9 cellular contexts compared by ENCODE assay signal in genomic region chr12:95859947-95860850, GRCh38. TPM values are rescaled to one million over a fixed set of nuclear protein-coding genes. Genes with fewer than 3 reads are reported as not detected.
A peak's percentile ranks its signal among the peaks of the same experiment; 100 is the strongest.
DNase-seq lines count a peak whose midpoint lies in the region; ATAC-seq and TF ChIP-seq lines count a peak whose summit lies in the region.
"Had no signal": no experiment of that assay in that cellular context is flagged by ENCODE, and none has a peak within 500 bp of the region (broad histone marks: within the 10 kb centered on the region; RNA-seq: fewer than 3 reads in every experiment).

No MANE protein-coding gene starts in this region.

- whole genome bisulfite sequencing in GM23248 (ENCODE audit: low coverage in 1 of 2, low lambda C conversion rate in 2 of 2, missing lambda C conversion rate in 2 of 2), 2 experiments, result 52 to 53% methylated on average over 10 of the region's 10 CpGs
- 58 to 66% methylated on average over 10 of the region's 10 CpGs for whole genome bisulfite sequencing in esophagus squamous epithelium, 2 donors
- 58 to 68% methylated on average over 10 of the region's 10 CpGs for WGBS in sigmoid colon, 2 donors

- H3K4me2 ChIP-seq in GM23248 (ENCODE audit: unreplicated experiment) (peak overlapping the region; percentile 91), OCI-LY7 (ENCODE audit: low read length) (peak overlapping the region; percentile 94)

- H3K9me3 ChIP-seq in GM23248 (ENCODE audit: low read depth), result no peaks in the 10 kb centered on the region
- H3K9me3 ChIP-seq in OCI-LY7 (ENCODE audit: low read length), result peaks cover 25% of the 10 kb centered on the region
- H3K9me3 ChIP-seq in esophagus squamous epithelium, result no peaks in the 10 kb centered on the region
- H3K9me3 ChIP-seq in sigmoid colon, result no peaks in the 10 kb centered on the region

- CTCF ChIA-PET in OCI-LY7 (lab: Charles Lee; ENCODE audit: unreplicated experiment), result no interaction called here

- no peaks in the 10 kb centered on the region for H3K9me2 ChIP-seq in GM23248 (ENCODE audit: insufficient read depth)
- no peaks in the 10 kb centered on the region for H3K9me2 ChIP-seq in OCI-LY7 (ENCODE audit: insufficient read depth, low read length)

- no peak for TF ChIP-seq EP300 in sigmoid colon (IDR thresholded peaks at IDR 0.05)

- no peak overlapping the region for H2AFZ ChIP-seq in GM23248
- H2AFZ ChIP-seq in OCI-LY7 (ENCODE audit: low read length), result no peak overlapping the region

- H3K36me3 ChIP-seq in GM23248 (ENCODE audit: low read depth) (peaks cover 26% of the 10 kb centered on the region; the same call in 1 of the 2 replicates), OCI-LY7 (ENCODE audit: insufficient read depth, low read length) (peaks cover 52% of the 10 kb centered on the region), esophagus squamous epithelium (peaks cover 0 to 43% (median 4%) of the 10 kb centered on the region in 3 donors), sigmoid colon (peaks cover 0 to 41% (median 14%) of the 10 kb centered on the region in 4 donors)

- peak overlapping the region; percentile 89 for H3K4me3 ChIP-seq in GM23248
- H3K4me3 ChIP-seq in OCI-LY7 (ENCODE audit: low read depth, low read length, poor library complexity, severe bottlenecking), result peak overlapping the region; percentile 98
- peak overlapping the region; percentile 62 to 88 (median 77) for H3K4me3 ChIP-seq in esophagus squamous epithelium
- H3K4me3 ChIP-seq in sigmoid colon, result peak overlapping the region in 3 of 4 donors; percentile 66 to 79 (median 69)

- no peak for ATAC-seq in GM18909 (IDR thresholded peaks at IDR 0.05; ENCODE audit: poor library complexity, unreplicated experiment)
- ATAC-seq in HG03159 (IDR thresholded peaks at IDR 0.05; ENCODE audit: unreplicated experiment), result no peak
- ATAC-seq: esophagus mucosa had no signal

- no TSS peak for BruUV-seq in OCI-LY7 (replicated peaks; lab: Mats Ljungman, UMichigan)

- peaks cover 62% of the 10 kb centered on the region for H3K79me2 ChIP-seq in GM23248 (ENCODE audit: insufficient read depth)
- H3K79me2 ChIP-seq in OCI-LY7 (ENCODE audit: insufficient read depth, low read depth, low read length), result peaks cover 64% of the 10 kb centered on the region

- 0 out of 2 replicates have a peak overlapping the region, but pooled peaks have one; percentile 74 for H3K27ac ChIP-seq in GM23248
- no peak overlapping the region for H3K27ac ChIP-seq in OCI-LY7 (ENCODE audit: low read depth, low read length, poor library complexity, severe bottlenecking)
- no peak overlapping the region for H3K27ac ChIP-seq in esophagus squamous epithelium
- H3K27ac ChIP-seq in sigmoid colon, result no peak overlapping the region

- in situ Hi-C loops in GM23248 (cut with MboI), result no loop called here

- no peaks in the 10 kb centered on the region; the same call in 1 of the 2 replicates for H3K27me3 ChIP-seq in GM23248 (replicated peaks; ENCODE audit: insufficient read depth)
- peaks cover 0 to 4% (median 0%) of the 10 kb centered on the region in 4 donors for H3K27me3 ChIP-seq in esophagus squamous epithelium
- H3K27me3 ChIP-seq in sigmoid colon, result no peaks in the 10 kb centered on the region

- H4K20me1 ChIP-seq in GM23248 (ENCODE audit: insufficient read depth) (no peaks in the 10 kb centered on the region), OCI-LY7 (ENCODE audit: insufficient read depth, low read length) (0 out of 2 replicates have a peak, but pooled peaks cover 6% of the 10 kb centered on the region)

- peak overlapping the region; percentile 90 for H3K9ac ChIP-seq in GM23248

- peaks cover 4% of the 10 kb centered on the region; the same call in 1 of the 2 replicates for H3F3A ChIP-seq in GM23248 (ENCODE audit: insufficient read depth)

- TF ChIP-seq POLR2A in esophagus squamous epithelium (IDR thresholded peaks at IDR 0.05) (no peak), sigmoid colon (IDR thresholded peaks at IDR 0.05) (no peak)

- DNase-seq in GM23248 (peak; percentile 33), OCI-LY7 (ENCODE audit: low spot score) (no peak), esophagus squamous epithelium (lab: John Stamatoyannopoulos, UW) (no peak), sigmoid colon (no peak), T-helper 9 cell (no peak)
- no peak for DNase-seq in stimulated activated CD4-positive, alpha-beta T cell treated with anti-CD3 and anti-CD28 coated beads, Interleukin-12 subunit alpha, Interleukin-12 subunit beta, amount 100 ng/mL, for 4 hours

- H3K4me1 ChIP-seq in GM23248 (ENCODE audit: insufficient read depth), result peaks cover 7% of the 10 kb centered on the region; the same call in 1 of the 2 replicates
- H3K4me1 ChIP-seq in OCI-LY7 (ENCODE audit: insufficient read depth, low read length, poor library complexity, severe bottlenecking), result peaks cover 14% of the 10 kb centered on the region
- peaks cover 12 to 27% (median 13%) of the 10 kb centered on the region in 3 donors for H3K4me1 ChIP-seq in esophagus squamous epithelium
- H3K4me1 ChIP-seq in sigmoid colon, result peaks cover 0 to 22% (median 20%) of the 10 kb centered on the region in 4 donors

- TF ChIP-seq CTCF in OCI-LY7 (conservative IDR thresholded peaks at IDR 0.05; ENCODE audit: low read length), result no peak
- TF ChIP-seq CTCF in esophagus squamous epithelium (IDR thresholded peaks at IDR 0.05), result no peak
- TF ChIP-seq CTCF in sigmoid colon (IDR thresholded peaks at IDR 0.05), result no peak

- POLR2A ChIA-PET in OCI-LY7 (lab: Charles Lee), result interaction anchor here (0.6 to 2.2 kb wide), 5 partner anchors 10 to 167 kb away, joined by 3 to 8 read pairs (median 4); no protein-coding TSS in a partner anchor

- intact Hi-C loops in OCI-LY7 (cut with micrococcal nuclease; ENCODE audit: unreplicated experiment) (loop anchor here (2.0 kb wide), 1 partner anchor 83 kb away; the partner anchor contains the start of genes AMDHD1 and CCDC38), esophagus squamous epithelium (cut with DNase I) (no loop called here), sigmoid colon (cut with DNase I) (loop anchor here (5.0 kb wide), 1 partner anchor 82 kb away; the partner anchor contains the start of genes AMDHD1 and CCDC38)

RNA-seq across cellular contexts. Expression of gene SNRPF, which starts 1.4 kb away (rescaled TPM):
- total RNA-seq in GM23248 (2014; rRNA removed; shearing (Covaris generic)), result 5.1 and 10.4 TPM in 2 replicates
- polyA plus RNA-seq in GM23248 (2016; fragmentation: Nextera tagmentation; extraction: Ambion mirVana), result 42.5 and 42.6 TPM in 2 replicates
- total RNA-seq in OCI-LY7 (2014; rRNA removed; shearing (Covaris generic)), result 34.9 and 38.4 TPM in 2 replicates
- total RNA-seq in OCI-LY7 (2022), result 43.5 and 53.2 TPM in 2 replicates
- 10 to 100 TPM in 2 of 4 donors, 1 to 10 TPM in 2; 2.7 to 16.3 (median 9.2) TPM for total RNA-seq in esophagus squamous epithelium
- total RNA-seq in sigmoid colon, result 1 to 10 TPM; 3.0 to 9.0 (median 7.2) TPM
- polyA plus RNA-seq in sigmoid colon, result 10 to 100 TPM; 33.0 to 52.3 (median 43.9) TPM
